ENCODE assay signal across 8 cellular contexts in genomic region chr12:1583421-1584078, GRCh38. TPM values are rescaled to one million over a fixed set of nuclear protein-coding genes. Genes with fewer than 3 reads are reported as not detected.
A peak's percentile ranks its signal among the peaks of the same experiment; 100 is the strongest.
DNase-seq lines count a peak whose midpoint lies in the region; ATAC-seq and TF ChIP-seq lines count a peak whose summit lies in the region.

No MANE protein-coding gene starts in this region.

- peak overlapping the region; percentile 20 for H3K4me3 Mint-ChIP-seq in activated CD4-positive, alpha-beta T cell treated with anti-CD3 and anti-CD28 coated beads for 36 hours

- peaks cover 11% of the 10 kb centered on the region for H3K36me3 ChIP-seq in lower lobe of right lung

- no peaks in the 10 kb centered on the region for H3K9me3 ChIP-seq in lower lobe of right lung

- H3K4me1 Mint-ChIP-seq in activated CD4-positive, alpha-beta T cell treated with anti-CD3 and anti-CD28 coated beads for 36 hours: peaks cover 19% of the 10 kb centered on the region

- CTCF ChIA-PET in activated CD4-positive, alpha-beta T cell treated with anti-CD3 and anti-CD28 coated beads for 36 hours (lab: Charles Lee): interaction anchor here (0.5 to 3.6 kb wide), 78 partner anchors 9 to 1153 kb away, joined by 3 to 133 read pairs (median 4); no protein-coding TSS in a partner anchor

- TF ChIP-seq CTCF in GM12864 (IDR thresholded peaks at IDR 0.05; ENCODE audit: low read depth, low read length, missing control alignments) (peak; percentile 85), lower lobe of right lung (IDR thresholded peaks at IDR 0.05) (peak; percentile 87)

- intact Hi-C loops in activated CD4-positive, alpha-beta T cell treated with anti-CD3 and anti-CD28 coated beads for 36 hours (cut with DNase I, micrococcal nuclease): loop anchor here (1.0 to 10.0 kb wide), 3 partner anchors 22 to 1019 kb away; no protein-coding TSS in a partner anchor
- intact Hi-C loops in lower lobe of right lung (cut with DNase I): no loop called here

- H3K27ac ChIP-seq in lower lobe of right lung: no peak overlapping the region

- H3K9me3 Mint-ChIP-seq in activated CD4-positive, alpha-beta T cell treated with anti-CD3 and anti-CD28 coated beads for 36 hours (ENCODE audit: low read depth): no peaks in the 10 kb centered on the region

- peaks cover 25% of the 10 kb centered on the region for H3K4me1 ChIP-seq in lower lobe of right lung

- POLR2A ChIA-PET in activated CD4-positive, alpha-beta T cell treated with anti-CD3 and anti-CD28 coated beads for 36 hours (lab: Charles Lee): interaction anchor here (0.7 to 1.0 kb wide), 2 partner anchors 38 to 466 kb away, joined by 3 to 4 read pairs; no protein-coding TSS in a partner anchor

- H3K36me3 Mint-ChIP-seq in activated CD4-positive, alpha-beta T cell treated with anti-CD3 and anti-CD28 coated beads for 36 hours (ENCODE audit: low read depth): peaks cover 3% of the 10 kb centered on the region

- ATAC-seq in HG03432 (IDR thresholded peaks at IDR 0.05; ENCODE audit: unreplicated experiment) (peak; percentile 72), lower lobe of right lung (peak; percentile 87 to 89), HG03280 (IDR thresholded peaks at IDR 0.05; ENCODE audit: unreplicated experiment) (no peak)
- peak; percentile 74 for ATAC-seq in activated CD4-positive, alpha-beta T cell treated with anti-CD3 and anti-CD28 coated beads for 36 hours

- DNase-seq in GM12864 (ENCODE audit: low read depth) (peak; percentile 79), NCI-H510A (lab: John Stamatoyannopoulos, UW) (peak; percentile 32), dermis blood vessel endothelial cell (peak; percentile 93), lower lobe of right lung (no peak)
- peak; percentile 78 for DNase-seq in activated CD4-positive, alpha-beta T cell treated with anti-CD3 and anti-CD28 coated beads for 36 hours
- DNase-seq in stimulated activated CD8-positive, alpha-beta memory T cell treated with anti-CD3 and anti-CD28 coated beads, Interleukin-4, amount 100 ng/mL, for 24 hours (ENCODE audit: low read depth): peak; percentile 38

- no peak overlapping the region for H3K27ac Mint-ChIP-seq in activated CD4-positive, alpha-beta T cell treated with anti-CD3 and anti-CD28 coated beads for 36 hours

- no peaks in the 10 kb centered on the region for H3K27me3 Mint-ChIP-seq in activated CD4-positive, alpha-beta T cell treated with anti-CD3 and anti-CD28 coated beads for 36 hours

- H3K27me3 ChIP-seq in lower lobe of right lung (ENCODE audit: low read depth): no peaks in the 10 kb centered on the region

- H3K4me3 ChIP-seq in GM12864 (ENCODE audit: low read depth, low read length) (no peak overlapping the region), lower lobe of right lung (peak overlapping the region; percentile 18)

RNA-seq across cellular contexts. Expression of gene FBXL14, which starts 10.8 kb away (rescaled TPM):
- total RNA-seq in activated CD4-positive, alpha-beta T cell treated with anti-CD3 and anti-CD28 coated beads for 36 hours: 10 to 100 TPM; 17.0 to 17.8 TPM
- total RNA-seq in dermis blood vessel endothelial cell (17.4 and 21.7 TPM in 2 replicates), lower lobe of right lung (16.6 TPM)

RNA-seq across cellular contexts. Expression of gene WNT5B, which starts 45.5 kb away (rescaled TPM):
- not detected for total RNA-seq in activated CD4-positive, alpha-beta T cell treated with anti-CD3 and anti-CD28 coated beads for 36 hours
- total RNA-seq in dermis blood vessel endothelial cell: 0.28 and 1.5 TPM in 2 replicates
- 6.1 TPM for total RNA-seq in lower lobe of right lung
